Comparison of ENCODE assay signal across 8 cellular contexts in genomic region chr16:71807905-71808592, GRCh38. TPM values are rescaled to one million over a fixed set of nuclear protein-coding genes. Genes with fewer than 3 reads are reported as not detected.
DNase-seq lines count a peak whose midpoint lies in the region; ATAC-seq and TF ChIP-seq lines count a peak whose summit lies in the region.

No MANE protein-coding gene starts in this region.

- 0 to 1% (median 0%) methylated on average over 41 to 44 of the region's 44 CpGs for WGBS in spleen, 5 donors

- DNase-seq in DMS 273 (lab: John Stamatoyannopoulos, UW; ENCODE audit: unreplicated experiment) (peak; percentile 69), DMS 273 treated with DMSO at 0.1 percent for 48 hours (lab: John Stamatoyannopoulos, UW) (no peak), NCI-H69 (lab: John Stamatoyannopoulos, UW) (peak; percentile 19), spleen (no peak)
- DNase-seq in NK-92 treated with Interleukin-12 subunit alpha and Interleukin-12 subunit beta, amount 100 ng/mL, for 24 hours (lab: John Stamatoyannopoulos, UW) = no peak

- H3K27me3 ChIP-seq in iPS-15b (ENCODE audit: control insufficient read depth, insufficient read depth, low read length) (no peaks in the 10 kb centered on the region), spleen (replicated peaks in 1 of 7) (no peaks in the 10 kb centered on the region)

- intact Hi-C loops in spleen (cut with DNase I; ENCODE audit: low total_unique reads) = loop anchor here (5.0 kb wide), 1 partner anchor 89 kb away; the partner anchor contains the start of gene IST1

- no peaks in the 10 kb centered on the region for H3K4me1 ChIP-seq in iPS-15b (ENCODE audit: control insufficient read depth, insufficient read depth, low read length)
- H3K4me1 ChIP-seq in spleen = peaks cover 29 to 68% (median 44%) of the 10 kb centered on the region in 6 donors

- no peak for TF ChIP-seq CTCF in spleen (IDR thresholded peaks at IDR 0.05 in 8 of 11, conservative IDR thresholded peaks at IDR 0.05 in 3 of 11)

- H3K9ac ChIP-seq in iPS-15b (ENCODE audit: low read depth, low read length) = peak overlapping the region; percentile 100

- H3K27ac ChIP-seq in angular gyrus (ENCODE audit: low read depth, low read length) (peak overlapping the region; percentile 92), spleen (peak overlapping the region; percentile 84 to 100 (median 98))

- peak overlapping the region; percentile 100 for H3K4me3 ChIP-seq in iPS-15b (ENCODE audit: low read depth, low read length)
- peak overlapping the region; percentile 71 to 100 (median 94) for H3K4me3 ChIP-seq in spleen

- no peak for TF ChIP-seq POLR2A in spleen (IDR thresholded peaks at IDR 0.05)

- ATAC-seq in HG02610 (IDR thresholded peaks at IDR 0.05; ENCODE audit: unreplicated experiment) = peak; percentile 32

- H3K9me3 ChIP-seq in iPS-15b (ENCODE audit: control insufficient read depth, insufficient read depth, low read length) (no peaks in the 10 kb centered on the region), spleen (no peaks in the 10 kb centered on the region)

- H3K36me3 ChIP-seq in iPS-15b (ENCODE audit: control insufficient read depth, insufficient read depth, low read length) (no peaks in the 10 kb centered on the region), spleen (peaks cover 0 to 35% (median 2%) of the 10 kb centered on the region in 6 donors)

RNA-seq across cellular contexts. Expression of gene AP1G1, which starts 0.6 kb away (rescaled TPM):
- total RNA-seq in spleen = 100 to 1,000 TPM in 5 of 7 donors, 10 to 100 TPM in 2; 86.2 to 125 (median 104) TPM
- 10 to 100 TPM; 11.2 to 15.8 (median 14.5) TPM for polyA plus RNA-seq in spleen

RNA-seq across cellular contexts. Expression of gene ATXN1L, which starts 37.7 kb away (rescaled TPM):
- total RNA-seq in spleen = 10 to 100 TPM; 25.5 to 37.5 (median 31.1) TPM
- polyA plus RNA-seq in spleen = 1 to 10 TPM; 3.1 to 8.1 (median 3.3) TPM

Comparison
In these comparisons a context has a peak if more than half of its experiments do, and no peak if none do; other contexts are left out.
1. DNase-seq: peak in DMS 273 (single experiment) and NCI-H69 (single experiment); none in DMS 273 treated with DMSO at 0.1 percent for 48 hours (single experiment), spleen (single experiment) and NK-92 treated with Interleukin-12 subunit alpha and Interleukin-12 subunit beta, amount 100 ng/mL, for 24 hours (single experiment).